34 cellular contexts compared by ENCODE assay signal in genomic region chr12:103520686-103521215, GRCh38. TPM values are rescaled to one million over a fixed set of nuclear protein-coding genes. Genes with fewer than 3 reads are reported as not detected.
"Had no signal": no experiment of that assay in that cellular context is flagged by ENCODE, and none has a peak within 500 bp of the region (broad histone marks: within the 10 kb centered on the region; RNA-seq: fewer than 3 reads in every experiment).

No MANE protein-coding gene starts in this region.

- H3K27ac ChIP-seq: adrenal gland, PC-9, RWPE1 had no signal

- H3K9me3 ChIP-seq: adrenal gland had no signal

- H3K4me1 ChIP-seq: adrenal gland had no signal

- H3K9me3 Mint-ChIP-seq: activated CD4-positive, alpha-beta T cell treated with anti-CD3 and anti-CD28 coated beads, Interleukin-2, amount 10 ng/mL, durations not matched to agents 7 days and 5 days; activated naive CD4-positive, alpha-beta T cell treated with anti-CD3 and anti-CD28 coated beads for 36 hours; activated T-cell treated with anti-CD3 and anti-CD28 coated beads, Interleukin-2, amount 50 U/mL, for 24 hours; activated T-helper 2 cell treated with anti-CD3 and anti-CD28 coated beads, Interferon-gamma antibody, Interleukin-2, Interleukin-4, amounts not matched to agents 10 μg/mL and 5 μg/mL and 100 μg/mL, durations not matched to agents 14 hours and 24 hours and 36 hours; brain; T-helper 1 cell treated with Interleukin-12 subunit alpha and Interleukin-12 subunit beta and Interleukin-4 antibody, amounts not matched to agents 30 μg/mL and 1 μg/mL, for 36 hours; T-helper 2 cell treated with Interferon-gamma antibody and Interleukin-4, amounts not matched to agents 5 μg/mL and 100 μg/mL, for 36 hours had no signal

- ATAC-seq: activated CD4-positive, alpha-beta T cell treated with anti-CD3 and anti-CD28 coated beads for 36 hours; activated CD4-positive, CD25-positive, alpha-beta regulatory T cell treated with anti-CD3 and anti-CD28 coated beads, Interleukin-2, amount 50 U/mL, for 24 hours; activated CD8-positive, alpha-beta T cell treated with anti-CD3 and anti-CD28 coated beads, Interleukin-2, amount 10 ng/mL, durations not matched to agents 7 days and 5 days; activated naive CD4-positive, alpha-beta T cell treated with anti-CD3 and anti-CD28 coated beads, Interleukin-2, amount 50 U/mL, for 72 hours; Right ventricle myocardium inferior had no signal

- H3K36me3 Mint-ChIP-seq: brain had no signal

- H2AFZ ChIP-seq: PC-9 had no signal

- H3K27ac Mint-ChIP-seq: activated CD4-positive, alpha-beta T cell treated with anti-CD3 and anti-CD28 coated beads for 36 hours; activated CD4-positive, alpha-beta T cell treated with anti-CD3 and anti-CD28 coated beads, Interleukin-2, amount 10 ng/mL, durations not matched to agents 7 days and 5 days; activated CD8-positive, alpha-beta T cell treated with anti-CD3 and anti-CD28 coated beads, Interleukin-2, amount 10 ng/mL, durations not matched to agents 7 days and 5 days; activated naive CD4-positive, alpha-beta T cell treated with anti-CD3 and anti-CD28 coated beads for 36 hours; activated naive CD4-positive, alpha-beta T cell treated with anti-CD3 and anti-CD28 coated beads, Interleukin-2, amount 50 U/mL, for 72 hours; activated T-cell treated with anti-CD3 and anti-CD28 coated beads, Interleukin-2, amount 50 U/mL, for 24 hours; activated T-helper 2 cell treated with anti-CD3 and anti-CD28 coated beads, Interferon-gamma antibody, Interleukin-2, Interleukin-4, amounts not matched to agents 10 μg/mL and 5 μg/mL and 100 μg/mL, durations not matched to agents 14 hours and 24 hours and 36 hours; brain; T-helper 1 cell treated with Interleukin-12 subunit alpha and Interleukin-12 subunit beta and Interleukin-4 antibody, amounts not matched to agents 30 μg/mL and 1 μg/mL, for 36 hours; T-helper 2 cell treated with Interferon-gamma antibody and Interleukin-4, amounts not matched to agents 5 μg/mL and 100 μg/mL, for 36 hours had no signal

- DNase-seq: activated CD4-positive, alpha-beta T cell treated with anti-CD3 and anti-CD28 coated beads for 36 hours; activated CD4-positive, alpha-beta T cell treated with anti-CD3 and anti-CD28 coated beads, Interleukin-2, amount 10 ng/mL, durations not matched to agents 7 days and 5 days; activated CD4-positive, alpha-beta T cell treated with anti-CD3 and anti-CD28 coated beads, Interleukin-2, amount 50 U/mL, for 48 hours; activated CD8-positive, alpha-beta T cell treated with anti-CD3 and anti-CD28 coated beads, Interleukin-2, amount 10 ng/mL, durations not matched to agents 7 days and 5 days; activated gamma-delta T cell treated with Interleukin-2 at 50 U/mL for 16 hours; activated naive CD4-positive, alpha-beta T cell treated with anti-CD3 and anti-CD28 coated beads for 36 hours; activated T-cell treated with anti-CD3 and anti-CD28 coated beads, Interleukin-2, amount 50 U/mL, for 24 hours; adrenal gland; caudate nucleus; cerebellar nuclear complex; NCI-H1092 treated with DMSO at 0.1 percent for 48 hours; NCI-H1417; NCI-H146; NCI-H187; NCI-H2029 treated with DMSO at 0.1 percent for 48 hours; NCI-H2107; NCI-H2171; NCI-H510A; NCI-H526; NCI-H748 treated with DMSO at 0.1 percent for 48 hours; NK-92 treated with Interleukin-12 subunit alpha and Interleukin-12 subunit beta, amount 100 ng/mL, for 24 hours; PC-9 had no signal

- H3K4me3 ChIP-seq: adrenal gland, PC-9 had no signal

- FAIRE-seq: bronchial epithelial cell, RCC 7860, TTC549 had no signal

- H3K4me1 Mint-ChIP-seq: activated CD4-positive, alpha-beta T cell treated with anti-CD3 and anti-CD28 coated beads for 36 hours; activated CD4-positive, alpha-beta T cell treated with anti-CD3 and anti-CD28 coated beads, Interleukin-2, amount 10 ng/mL, durations not matched to agents 7 days and 5 days had no signal

- H3K27me3 Mint-ChIP-seq: activated CD4-positive, alpha-beta T cell treated with anti-CD3 and anti-CD28 coated beads for 36 hours; activated T-cell treated with anti-CD3 and anti-CD28 coated beads, Interleukin-2, amount 50 U/mL, for 24 hours had no signal

- H3K4me2 ChIP-seq: PC-9 had no signal

- H3K4me3 Mint-ChIP-seq: activated CD4-positive, alpha-beta T cell treated with anti-CD3 and anti-CD28 coated beads for 36 hours; activated CD4-positive, alpha-beta T cell treated with anti-CD3 and anti-CD28 coated beads, Interleukin-2, amount 10 ng/mL, durations not matched to agents 7 days and 5 days; activated CD8-positive, alpha-beta T cell treated with anti-CD3 and anti-CD28 coated beads, Interleukin-2, amount 10 ng/mL, durations not matched to agents 7 days and 5 days; activated naive CD4-positive, alpha-beta T cell treated with anti-CD3 and anti-CD28 coated beads for 36 hours; activated T-cell treated with anti-CD3 and anti-CD28 coated beads, Interleukin-2, amount 50 U/mL, for 24 hours; brain; T-helper 1 cell treated with Interleukin-12 subunit alpha and Interleukin-12 subunit beta and Interleukin-4 antibody, amounts not matched to agents 30 μg/mL and 1 μg/mL, for 36 hours; T-helper 2 cell treated with Interferon-gamma antibody and Interleukin-4, amounts not matched to agents 5 μg/mL and 100 μg/mL, for 36 hours had no signal

- H3K27me3 ChIP-seq: adrenal gland had no signal

- H3K36me3 ChIP-seq: adrenal gland had no signal

RNA-seq across cellular contexts. Expression of gene C12orf42, which starts 25.0 kb away (rescaled TPM):
- total RNA-seq: activated naive CD4-positive, alpha-beta T cell treated with anti-CD3 and anti-CD28 coated beads for 36 hours; activated T-helper 2 cell treated with anti-CD3 and anti-CD28 coated beads, Interferon-gamma antibody, Interleukin-2, Interleukin-4, amounts not matched to agents 10 μg/mL and 5 μg/mL and 100 μg/mL, durations not matched to agents 14 hours and 24 hours and 36 hours; adrenal gland; bronchial epithelial cell; M059J; PC-9; Right ventricle myocardium inferior had no signal
